ENCODE assay signal across 25 cellular contexts in genomic region chr5:114467141-114467540, GRCh38.
"Had no signal": no experiment of that assay in that cellular context is flagged by ENCODE, and none has a peak within 500 bp of the region (broad histone marks: within the 10 kb centered on the region; RNA-seq: fewer than 3 reads in every experiment).

No MANE protein-coding gene starts in this region.

- H3K4me2 ChIP-seq: KMS-11 had no signal

- H3K4me1 Mint-ChIP-seq: activated CD4-positive, alpha-beta T cell treated with anti-CD3 and anti-CD28 coated beads for 36 hours; activated naive CD4-positive, alpha-beta T cell treated with anti-CD3 and anti-CD28 coated beads, Interleukin-2, amount 50 U/mL, for 24 hours had no signal

- H3K4me3 ChIP-seq: ascending aorta, body of pancreas, MG63, SJSA1 had no signal

- H3K9ac ChIP-seq: KMS-11 had no signal

- H3K4me1 ChIP-seq: ascending aorta, SJSA1 had no signal

- H3K27me3 Mint-ChIP-seq: activated CD8-positive, alpha-beta T cell treated with anti-CD3 and anti-CD28 coated beads for 36 hours had no signal

- H3K9me3 ChIP-seq: ascending aorta, body of pancreas, MG63, SJSA1 had no signal

- H3K27ac ChIP-seq: ascending aorta, body of pancreas, KMS-11, SJSA1 had no signal

- H3K27ac Mint-ChIP-seq: activated CD4-positive, alpha-beta T cell treated with anti-CD3 and anti-CD28 coated beads for 36 hours; activated CD8-positive, alpha-beta T cell treated with anti-CD3 and anti-CD28 coated beads for 36 hours; activated naive CD4-positive, alpha-beta T cell treated with anti-CD3 and anti-CD28 coated beads, Interleukin-2, amount 50 U/mL, for 24 hours; T-helper 1 cell treated with Interleukin-12 subunit alpha and Interleukin-12 subunit beta and Interleukin-4 antibody, amounts not matched to agents 30 μg/mL and 1 μg/mL, for 36 hours had no signal

- H3K27me3 ChIP-seq: ascending aorta, body of pancreas, SJSA1 had no signal

- H3K36me3 Mint-ChIP-seq: activated naive CD4-positive, alpha-beta T cell treated with anti-CD3 and anti-CD28 coated beads, Interleukin-2, amount 50 U/mL, for 24 hours had no signal

- ATAC-seq: activated CD4-positive, alpha-beta T cell treated with anti-CD3 and anti-CD28 coated beads for 36 hours; activated CD8-positive, alpha-beta T cell treated with anti-CD3 and anti-CD28 coated beads for 36 hours; body of pancreas; SK-N-SH treated with all-trans-retinoic acid at 6 μM for 48 hours had no signal

- DNase-seq: activated CD4-positive, alpha-beta T cell treated with anti-CD3 and anti-CD28 coated beads for 36 hours; activated CD4-positive, alpha-beta T cell treated with anti-CD3 and anti-CD28 coated beads, Interleukin-2, amount 50 U/mL, for 1 hour; activated CD8-positive, alpha-beta memory T cell treated with anti-CD3 and anti-CD28 coated beads, Interleukin-2, amount 50 U/mL, for 4 hours; activated CD8-positive, alpha-beta T cell treated with anti-CD3 and anti-CD28 coated beads for 36 hours; activated T-cell treated with anti-CD3 and anti-CD28 coated beads, Interleukin-2, amount 50 U/mL, for 1 hour; amniotic stem cell; body of pancreas; central memory CD4-positive, alpha-beta T cell; MG63; NCI-H1092 treated with DMSO at 0.1 percent for 48 hours; NCI-H1417 treated with DMSO at 0.1 percent for 48 hours; NCI-H1694; NCI-H2029; NCI-H345; NCI-H510A; NCI-H526 treated with DMSO at 0.1 percent for 48 hours; NCI-H82; NK-92 treated with Interleukin-12 subunit alpha and Interleukin-12 subunit beta, amount 100 ng/mL, for 24 hours; SHP77 had no signal

- H3K4me3 Mint-ChIP-seq: activated CD4-positive, alpha-beta T cell treated with anti-CD3 and anti-CD28 coated beads for 36 hours; activated CD8-positive, alpha-beta T cell treated with anti-CD3 and anti-CD28 coated beads for 36 hours; activated naive CD4-positive, alpha-beta T cell treated with anti-CD3 and anti-CD28 coated beads, Interleukin-2, amount 50 U/mL, for 24 hours; T-helper 1 cell treated with Interleukin-12 subunit alpha and Interleukin-12 subunit beta and Interleukin-4 antibody, amounts not matched to agents 30 μg/mL and 1 μg/mL, for 36 hours had no signal

- H3K9me3 Mint-ChIP-seq: activated CD8-positive, alpha-beta T cell treated with anti-CD3 and anti-CD28 coated beads for 36 hours; activated naive CD4-positive, alpha-beta T cell treated with anti-CD3 and anti-CD28 coated beads, Interleukin-2, amount 50 U/mL, for 24 hours; T-helper 1 cell treated with Interleukin-12 subunit alpha and Interleukin-12 subunit beta and Interleukin-4 antibody, amounts not matched to agents 30 μg/mL and 1 μg/mL, for 36 hours had no signal

- H3K36me3 ChIP-seq: ascending aorta, MG63, SJSA1 had no signal
